ENCODE assay signal across 8 cellular contexts in the genomic region with DNA sequence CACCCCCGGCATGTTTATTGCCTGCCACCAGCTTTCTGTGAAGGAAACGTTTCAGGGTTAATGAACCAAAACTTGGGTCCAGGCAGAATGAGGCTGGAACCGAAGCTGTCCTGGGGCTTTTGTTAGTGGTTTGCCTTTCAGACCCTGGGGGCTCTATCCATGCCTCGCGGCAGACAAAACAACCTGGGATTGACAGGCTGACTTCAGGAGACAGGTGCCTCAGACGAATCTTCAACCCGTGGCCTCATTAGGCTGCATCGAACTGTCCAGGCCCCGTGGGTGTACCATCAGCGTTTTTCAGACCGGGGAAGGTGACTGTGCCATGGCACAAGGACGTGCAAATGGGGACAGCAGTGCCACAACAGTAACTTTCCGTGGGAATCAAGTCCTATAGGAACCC.
"Had no signal": no experiment of that assay in that cellular context is flagged by ENCODE, and none has a peak within 500 bp of the region (broad histone marks: within the 10 kb centered on the region; RNA-seq: fewer than 3 reads in every experiment).

No MANE protein-coding gene starts in this region.

- H3K9me3 ChIP-seq: HAP-1 had no signal

- H3K36me3 ChIP-seq: HAP-1 had no signal

- H3K27ac ChIP-seq: GM23248, HL-60 had no signal

- DNase-seq: GM23248, GOT3, H7, HFFc6 had no signal

- FAIRE-seq: HTR-8/SVneo had no signal

- H3K9ac ChIP-seq: GM23248 had no signal

- H3K4me1 ChIP-seq: HAP-1 had no signal

- H3K4me3 ChIP-seq: GM23248, HAP-1 had no signal

- H2AFZ ChIP-seq: GM23248 had no signal

- ATAC-seq: HCT116 had no signal
